In genomic region chr4:78829296-78829695, GRCh38 we compare ENCODE assay signal across 16 cellular contexts.
"Had no signal": no experiment of that assay in that cellular context is flagged by ENCODE, and none has a peak within 500 bp of the region (broad histone marks: within the 10 kb centered on the region; RNA-seq: fewer than 3 reads in every experiment).

No MANE protein-coding gene starts in this region.

- H3K9me3 Mint-ChIP-seq: activated CD8-positive, alpha-beta T cell treated with anti-CD3 and anti-CD28 coated beads for 36 hours; activated naive CD4-positive, alpha-beta T cell treated with anti-CD3 and anti-CD28 coated beads, Interleukin-2, amount 10 ng/mL, durations not matched to agents 7 days and 5 days; activated T-helper 1 cell treated with anti-CD3 and anti-CD28 coated beads, Interleukin-12 subunit alpha, Interleukin-12 subunit beta, Interleukin-2, Interleukin-4 antibody, amounts not matched to agents 30 ng/mL and 10 ng/mL and 1 ng/mL, durations not matched to agents 14 hours and 24 hours and 36 hours; natural killer cell treated with Interleukin-12 subunit alpha and Interleukin-12 subunit beta and Interleukin-15 and Interleukin-18, amount 100 ng/mL, for 72 hours had no signal

- H3K4me3 ChIP-seq: adrenal gland, left lung, sigmoid colon, upper lobe of left lung had no signal

- DNase-seq: activated CD4-positive, alpha-beta T cell treated with anti-CD3 and anti-CD28 coated beads for 4 hours; activated CD8-positive, alpha-beta T cell treated with anti-CD3 and anti-CD28 coated beads for 36 hours; activated naive CD4-positive, alpha-beta T cell treated with anti-CD3 and anti-CD28 coated beads, Interleukin-2, amount 10 ng/mL, durations not matched to agents 7 days and 5 days; adrenal gland; brain microvascular endothelial cell; glutamatergic neuron; left lung; occipital lobe; sigmoid colon; stimulated activated CD4-positive, alpha-beta T cell treated with anti-CD3 and anti-CD28 coated beads, Interleukin-12 subunit alpha, Interleukin-12 subunit beta, amount 100 ng/mL, for 4 hours; stimulated activated naive CD4-positive, alpha-beta T cell treated with Interleukin-2 at 50 U/mL for 16 hours; T-helper 1 cell; upper lobe of left lung had no signal

- H3K9me3 ChIP-seq: adrenal gland, left lung, sigmoid colon, upper lobe of left lung had no signal

- H3K27ac ChIP-seq: adrenal gland, brain microvascular endothelial cell, left lung, sigmoid colon, upper lobe of left lung, VCaP had no signal

- H3K4me3 Mint-ChIP-seq: activated CD8-positive, alpha-beta T cell treated with anti-CD3 and anti-CD28 coated beads for 36 hours; activated naive CD4-positive, alpha-beta T cell treated with anti-CD3 and anti-CD28 coated beads, Interleukin-2, amount 10 ng/mL, durations not matched to agents 7 days and 5 days; activated T-helper 1 cell treated with anti-CD3 and anti-CD28 coated beads, Interleukin-12 subunit alpha, Interleukin-12 subunit beta, Interleukin-2, Interleukin-4 antibody, amounts not matched to agents 30 ng/mL and 10 ng/mL and 1 ng/mL, durations not matched to agents 14 hours and 24 hours and 36 hours; natural killer cell treated with Interleukin-12 subunit alpha and Interleukin-12 subunit beta and Interleukin-15 and Interleukin-18, amount 100 ng/mL, for 72 hours had no signal

- H3K27ac Mint-ChIP-seq: activated CD8-positive, alpha-beta T cell treated with anti-CD3 and anti-CD28 coated beads for 36 hours; activated naive CD4-positive, alpha-beta T cell treated with anti-CD3 and anti-CD28 coated beads, Interleukin-2, amount 10 ng/mL, durations not matched to agents 7 days and 5 days; activated T-helper 1 cell treated with anti-CD3 and anti-CD28 coated beads, Interleukin-12 subunit alpha, Interleukin-12 subunit beta, Interleukin-2, Interleukin-4 antibody, amounts not matched to agents 30 ng/mL and 10 ng/mL and 1 ng/mL, durations not matched to agents 14 hours and 24 hours and 36 hours; natural killer cell treated with Interleukin-12 subunit alpha and Interleukin-12 subunit beta and Interleukin-15 and Interleukin-18, amount 100 ng/mL, for 72 hours had no signal

- H3K27me3 Mint-ChIP-seq: activated CD8-positive, alpha-beta T cell treated with anti-CD3 and anti-CD28 coated beads for 36 hours; activated naive CD4-positive, alpha-beta T cell treated with anti-CD3 and anti-CD28 coated beads, Interleukin-2, amount 10 ng/mL, durations not matched to agents 7 days and 5 days; natural killer cell treated with Interleukin-12 subunit alpha and Interleukin-12 subunit beta and Interleukin-15 and Interleukin-18, amount 100 ng/mL, for 72 hours had no signal

- H3K4me1 ChIP-seq: adrenal gland, left lung, sigmoid colon, upper lobe of left lung had no signal

- H3K27me3 ChIP-seq: adrenal gland, brain microvascular endothelial cell, left lung, sigmoid colon, upper lobe of left lung had no signal
